12 cellular contexts compared by ENCODE assay signal in the genomic region with DNA sequence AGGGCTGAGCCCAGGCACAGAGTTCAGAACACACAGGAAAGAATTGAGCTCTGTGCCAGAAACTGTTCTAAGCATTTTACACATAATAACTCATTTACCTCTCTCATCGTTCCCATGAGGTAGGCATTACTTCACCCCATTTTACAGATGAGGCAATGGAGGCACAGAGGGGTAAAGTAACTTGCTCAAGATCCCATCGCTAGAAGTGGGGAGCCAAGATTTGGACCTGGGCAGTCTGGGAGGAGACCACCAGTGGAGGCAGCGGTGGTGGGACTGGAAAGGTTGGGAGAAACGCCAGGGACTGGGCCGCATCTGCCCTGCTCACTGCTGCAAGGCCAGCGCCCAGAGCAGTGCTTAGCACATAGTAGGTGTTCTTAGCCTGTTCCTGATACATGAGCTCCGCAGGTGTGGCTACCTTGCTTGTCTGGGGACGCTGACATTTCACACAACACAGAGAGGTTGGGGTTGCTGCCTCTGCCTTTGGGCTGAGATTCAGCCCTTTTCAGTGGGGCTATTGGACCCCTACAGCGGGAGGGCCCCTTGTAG. TPM values are rescaled to one million over a fixed set of nuclear protein-coding genes. Genes with fewer than 3 reads are reported as not detected.
DNase-seq lines count a peak whose midpoint lies in the region; ATAC-seq and TF ChIP-seq lines count a peak whose summit lies in the region.
"Had no signal": no experiment of that assay in that cellular context is flagged by ENCODE, and none has a peak within 500 bp of the region (broad histone marks: within the 10 kb centered on the region; RNA-seq: fewer than 3 reads in every experiment).

No MANE protein-coding gene starts in this region.

- H3K4me3 ChIP-seq in PC-3 (ENCODE audit: low read length) (no peak overlapping the region), dorsolateral prefrontal cortex (no peak overlapping the region), neutrophil (ENCODE audit: low read depth in 1 of 2, low read length in 1 of 2) (no peak overlapping the region)

- H3K27me3 Mint-ChIP-seq in CD14-positive monocyte (ENCODE audit: low read depth in 3 of 3), result peaks cover 4 to 15% (median 14%) of the 10 kb centered on the region in 3 donors

- peak overlapping the region in 4 of 7 donors; percentile 33 to 86 (median 62) for H3K27ac Mint-ChIP-seq in CD14-positive monocyte

- POLR2A ChIA-PET in PC-3 (lab: Charles Lee; ENCODE audit: unreplicated experiment), result no interaction called here

- H3F3A ChIP-seq in PC-3 (ENCODE audit: low read length, unreplicated experiment), result no peaks in the 10 kb centered on the region

- no peaks in the 10 kb centered on the region for H4K20me1 ChIP-seq in PC-3 (ENCODE audit: low read length)

- ATAC-seq in PC-3, result no peak
- ATAC-seq in HG02852 (IDR thresholded peaks at IDR 0.05; ENCODE audit: unreplicated experiment), result no peak

- H3K9me3 Mint-ChIP-seq in CD14-positive monocyte, result no peaks in the 10 kb centered on the region

- CTCF ChIA-PET in PC-3 (lab: Charles Lee), result interaction anchor here (1.1 kb wide), 1 partner anchor 193 kb away, joined by 5 read pairs; the partner anchor contains the start of gene AHCYL1

- H3K4me2 ChIP-seq in PC-3 (ENCODE audit: low read length), result peak overlapping the region; percentile 24; the same call in 1 of the 2 replicates

- no peaks in the 10 kb centered on the region for H3K36me3 ChIP-seq in PC-3 (ENCODE audit: low read depth, low read length)
- H3K36me3 ChIP-seq in neutrophil, result no peaks in the 10 kb centered on the region

- BruUV-seq in PC-3 (replicated peaks; lab: Mats Ljungman, UMichigan), result no TSS peak

- H3K9me2 ChIP-seq in PC-3 (replicated peaks; ENCODE audit: low read length), result no peaks in the 10 kb centered on the region

- H3K27me3 ChIP-seq in PC-3 (ENCODE audit: low read length), result no peaks in the 10 kb centered on the region
- no peaks in the 10 kb centered on the region for H3K27me3 ChIP-seq in dorsolateral prefrontal cortex
- H3K27me3 ChIP-seq in neutrophil, result no peaks in the 10 kb centered on the region

- H3K4me1 Mint-ChIP-seq in CD14-positive monocyte, result peaks cover 57% of the 10 kb centered on the region

- H3K4me3 Mint-ChIP-seq in CD14-positive monocyte, result no peak overlapping the region

- no peak overlapping the region for H3K9ac ChIP-seq in PC-3 (ENCODE audit: low read length)
- H3K9ac ChIP-seq: parathyroid adenoma had no signal

- H3K36me3 Mint-ChIP-seq in CD14-positive monocyte, result peaks cover 0 to 2% of the 10 kb centered on the region in 2 donors

- intact Hi-C loops in CD14-positive monocyte (cut with micrococcal nuclease), result loop anchor here in 1 of 2 donors (5.0 kb wide), 1 partner anchor 36 kb away; no protein-coding TSS in a partner anchor
- intact Hi-C loops in PC-3 (cut with micrococcal nuclease), result no loop called here
- intact Hi-C loops in dorsolateral prefrontal cortex (cut with DNase I), result loop anchor here (5.0 to 10.0 kb wide), 4 partner anchors 76 to 191 kb away; partner anchors contain the start of genes AHCYL1 (in 2 of the 2) and CSF1 (in 1 of the 2)

- no peak for TF ChIP-seq CTCF in CD14-positive monocyte (IDR thresholded peaks at IDR 0.05)
- TF ChIP-seq CTCF in PC-3 (conservative IDR thresholded peaks at IDR 0.05; ENCODE audit: low read depth, low read length), result no peak
- TF ChIP-seq CTCF in dorsolateral prefrontal cortex (IDR thresholded peaks at IDR 0.05 in 54 of 56, conservative IDR thresholded peaks at IDR 0.05 in 2 of 56; ENCODE audit: low read depth in 1 of 56, partially characterized antibody in 56 of 56), result no peak
- no peak for TF ChIP-seq CTCF in neutrophil (IDR thresholded peaks at IDR 0.05)

- DNase-seq in CD14-positive monocyte (ENCODE audit: low spot score), result no peak
- no peak for DNase-seq in PC-3
- DNase-seq in dorsolateral prefrontal cortex, result peak in 8 of 10 donors; percentile 8 to 38 (median 26)
- DNase-seq in NCI-H1417 (lab: John Stamatoyannopoulos, UW), result no peak
- no peak for DNase-seq in SIG-M5 (lab: John Stamatoyannopoulos, UW)
- DNase-seq in NCI-H446 (lab: John Stamatoyannopoulos, UW), result no peak
- DNase-seq: NCI-H774 had no signal

- H3K9me3 ChIP-seq in PC-3 (ENCODE audit: low read length) (no peaks in the 10 kb centered on the region), neutrophil (no peaks in the 10 kb centered on the region)

- H3K27ac ChIP-seq in PC-3 (ENCODE audit: low read length), result no peak overlapping the region
- H3K27ac ChIP-seq in dorsolateral prefrontal cortex, result peak overlapping the region in 7 of 59 donors; percentile 7 to 68 (median 33)
- H3K27ac ChIP-seq in neutrophil, result peak overlapping the region; percentile 81
- H3K27ac ChIP-seq: parathyroid adenoma had no signal

- peaks cover 46% of the 10 kb centered on the region for H3K4me1 ChIP-seq in PC-3 (ENCODE audit: insufficient read depth, low read length)
- peaks cover 80 to 81% of the 10 kb centered on the region in 2 experiments for H3K4me1 ChIP-seq in neutrophil (ENCODE audit: control insufficient read depth in 1 of 2, insufficient read depth in 1 of 2, low read depth in 1 of 2, low read length in 1 of 2)

- H2AFZ ChIP-seq in PC-3 (ENCODE audit: low read length), result peak overlapping the region; percentile 46; the same call in 1 of the 2 replicates
- H2AFZ ChIP-seq: parathyroid adenoma had no signal

- no peaks in the 10 kb centered on the region for H3K79me2 ChIP-seq in PC-3 (ENCODE audit: low read length)
- H3K79me2 ChIP-seq: parathyroid adenoma had no signal

RNA-seq across cellular contexts. Expression of gene EPS8L3, which starts 27.8 kb away (rescaled TPM):
- not detected for polyA plus RNA-seq in CD14-positive monocyte
- not detected in 2 replicates for total RNA-seq in PC-3 (2014; rRNA removed)
- total RNA-seq in dorsolateral prefrontal cortex, result 1 to 10 TPM in 1 of 120 experiments, under 1 TPM in 1, not detected in 118; 0.81 to 1.3 TPM
- total RNA-seq: cerebellum, Daoy had no signal

RNA-seq across cellular contexts. Expression of gene GSTM3, which starts 50.7 kb away (rescaled TPM):
- polyA plus RNA-seq in CD14-positive monocyte, result 1 to 10 TPM; 2.8 to 3.2 TPM
- total RNA-seq in PC-3 (2014; rRNA removed) (76.6 and 80.9 TPM in 2 replicates), dorsolateral prefrontal cortex (100 to 1,000 TPM in 35 of 120 experiments, 10 to 100 TPM in 85; 34.5 to 187 (median 81.8) TPM)

Comparison
In these comparisons a context has a peak if more than half of its experiments do, and no peak if none do; other contexts are left out.
1. DNase-seq: peak in dorsolateral prefrontal cortex (8 of 10); none in CD14-positive monocyte (single experiment), PC-3 (single experiment), NCI-H1417 (0 of 3), SIG-M5 (single experiment) and NCI-H446 (0 of 2).